In the genomic region with DNA sequence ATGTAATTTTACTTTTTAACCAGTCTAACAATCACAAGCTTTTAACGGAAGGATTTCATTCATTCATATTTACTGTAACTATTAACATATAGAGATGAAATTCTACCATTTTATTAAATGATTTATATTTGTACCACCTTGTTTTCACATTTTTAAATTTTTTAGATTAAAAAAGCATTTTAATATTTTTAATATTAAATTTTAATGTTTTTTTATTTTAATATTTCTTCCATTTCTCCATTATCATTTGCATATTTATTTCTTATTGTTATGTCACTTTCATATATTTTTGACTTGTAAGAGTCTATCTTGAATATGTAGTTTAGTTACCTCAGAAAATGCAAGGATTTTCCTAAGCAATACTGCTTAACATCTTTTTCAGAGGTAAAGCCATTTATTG, we compare ENCODE assay signal across 10 cellular contexts.
"Had no signal": no experiment of that assay in that cellular context is flagged by ENCODE, and none has a peak within 500 bp of the region (broad histone marks: within the 10 kb centered on the region; RNA-seq: fewer than 3 reads in every experiment).

No MANE protein-coding gene starts in this region.

- H3K4me3 ChIP-seq: HAP-1, K562 had no signal

- DNase-seq: GOT3, H7, HFFc6, IMR-90, KG1 had no signal

- H3K9me3 ChIP-seq: HAP-1 had no signal

- FAIRE-seq: HTR-8/SVneo, K562 had no signal

- H3K4me3 Mint-ChIP-seq: HFFc6 had no signal

- H3K36me3 ChIP-seq: HAP-1 had no signal

- ATAC-seq: HCT116, K562 had no signal

- H3K27ac Mint-ChIP-seq: HFFc6 had no signal

- H3K4me1 ChIP-seq: HAP-1 had no signal

- H3K27ac ChIP-seq: HL-60 had no signal
